Comparison of ENCODE assay signal across 8 cellular contexts in genomic region chr5:132495063-132495671, GRCh38. TPM values are rescaled to one million over a fixed set of nuclear protein-coding genes. Genes with fewer than 3 reads are reported as not detected.
DNase-seq lines count a peak whose midpoint lies in the region; ATAC-seq lines count a peak whose summit lies in the region.

No MANE protein-coding gene starts in this region.

- no peaks in the 10 kb centered on the region for H3K9me3 Mint-ChIP-seq in activated naive CD4-positive, alpha-beta T cell treated with anti-CD3 and anti-CD28 coated beads, Interleukin-2, amount 10 ng/mL, durations not matched to agents 7 days and 5 days
- H3K9me3 Mint-ChIP-seq in immature natural killer cell, result no peaks in the 10 kb centered on the region

- peaks cover 4% of the 10 kb centered on the region for H3K36me3 Mint-ChIP-seq in activated naive CD4-positive, alpha-beta T cell treated with anti-CD3 and anti-CD28 coated beads, Interleukin-2, amount 10 ng/mL, durations not matched to agents 7 days and 5 days
- no peaks in the 10 kb centered on the region for H3K36me3 Mint-ChIP-seq in immature natural killer cell

- peaks cover 11% of the 10 kb centered on the region; the same call in 1 of the 2 replicates for H3K4me1 ChIP-seq in HUES64 (ENCODE audit: insufficient read depth, low read length)

- peak overlapping the region; percentile 58 for H3K9ac ChIP-seq in HUES64 (ENCODE audit: low read depth, low read length)

- no peak overlapping the region; the same call in 1 of the 2 replicates for H3K27ac ChIP-seq in HUES64 (ENCODE audit: low read depth, low read length)

- ATAC-seq in GM21447 (IDR thresholded peaks at IDR 0.05; ENCODE audit: unreplicated experiment), result no peak
- no peak for ATAC-seq in GM21717 (IDR thresholded peaks at IDR 0.05; ENCODE audit: unreplicated experiment)
- ATAC-seq in HG03045 (IDR thresholded peaks at IDR 0.05; ENCODE audit: unreplicated experiment), result no peak
- ATAC-seq in GM21423 (IDR thresholded peaks at IDR 0.05; ENCODE audit: unreplicated experiment), result no peak

- 75% methylated on average over 11 of the region's 11 CpGs for WGBS in HUES64

- peak overlapping the region; percentile 99 for H3K27ac Mint-ChIP-seq in activated naive CD4-positive, alpha-beta T cell treated with anti-CD3 and anti-CD28 coated beads, Interleukin-2, amount 10 ng/mL, durations not matched to agents 7 days and 5 days
- H3K27ac Mint-ChIP-seq in immature natural killer cell, result peak overlapping the region; percentile 94 to 99 (median 97)

- DNase-seq in activated naive CD4-positive, alpha-beta T cell treated with anti-CD3 and anti-CD28 coated beads, Interleukin-2, amount 10 ng/mL, durations not matched to agents 7 days and 5 days, result no peak
- DNase-seq in immature natural killer cell, result no peak
- DNase-seq in stimulated activated naive CD4-positive, alpha-beta T cell treated with Interleukin-2 at 50 U/mL for 16 hours (lab: John Stamatoyannopoulos, UW), result peak; percentile 63

- no peaks in the 10 kb centered on the region for H3K36me3 ChIP-seq in HUES64 (ENCODE audit: insufficient read depth, low read length)

- H3K27me3 Mint-ChIP-seq in activated naive CD4-positive, alpha-beta T cell treated with anti-CD3 and anti-CD28 coated beads, Interleukin-2, amount 10 ng/mL, durations not matched to agents 7 days and 5 days, result no peaks in the 10 kb centered on the region
- H3K27me3 Mint-ChIP-seq in immature natural killer cell (ENCODE audit: low read depth in 3 of 3), result peaks cover 6 to 20% (median 11%) of the 10 kb centered on the region in 3 donors

- peaks cover 30% of the 10 kb centered on the region; the same call in 1 of the 2 replicates for H3K27me3 ChIP-seq in HUES64 (ENCODE audit: insufficient read depth, low read length)

- H3K4me3 ChIP-seq in HUES64 (ENCODE audit: low read length), result peak overlapping the region; percentile 75

- H3K4me3 Mint-ChIP-seq in activated naive CD4-positive, alpha-beta T cell treated with anti-CD3 and anti-CD28 coated beads, Interleukin-2, amount 10 ng/mL, durations not matched to agents 7 days and 5 days, result peak overlapping the region; percentile 95
- H3K4me3 Mint-ChIP-seq in immature natural killer cell, result peak overlapping the region; percentile 94 to 98 (median 96)

- CTCF ChIA-PET in activated naive CD4-positive, alpha-beta T cell treated with anti-CD3 and anti-CD28 coated beads, Interleukin-2, amount 10 ng/mL, durations not matched to agents 7 days and 5 days (lab: Charles Lee), result interaction anchor here (1.3 to 13.9 kb wide), 6 partner anchors 31 to 106 kb away, joined by 6 to 458 read pairs (median 22); no protein-coding TSS in a partner anchor

- H3K4me1 Mint-ChIP-seq in activated naive CD4-positive, alpha-beta T cell treated with anti-CD3 and anti-CD28 coated beads, Interleukin-2, amount 10 ng/mL, durations not matched to agents 7 days and 5 days, result peaks cover 72% of the 10 kb centered on the region
- peaks cover 64 to 77% of the 10 kb centered on the region in 2 donors for H3K4me1 Mint-ChIP-seq in immature natural killer cell

- H3K9me3 ChIP-seq in HUES64 (ENCODE audit: insufficient read depth, low read depth, low read length), result no peaks in the 10 kb centered on the region

RNA-seq across cellular contexts. Expression of gene IRF1, which starts 4.6 kb away (rescaled TPM):
- polyA plus RNA-seq in HUES64 (2013, experiment 1 of 2), result 3.7 TPM
- polyA plus RNA-seq in HUES64 (2013, experiment 2 of 2), result 5.2 TPM
- 100 to 1,000 TPM; 349 to 460 (median 371) TPM for polyA plus RNA-seq in immature natural killer cell

RNA-seq across cellular contexts. Expression of gene IL5, which starts 48.2 kb away (rescaled TPM):
- not detected for polyA plus RNA-seq in HUES64 (2013, experiment 1 of 2)
- polyA plus RNA-seq in HUES64 (2013, experiment 2 of 2), result not detected
- not detected for polyA plus RNA-seq in immature natural killer cell
